In the genomic region with DNA sequence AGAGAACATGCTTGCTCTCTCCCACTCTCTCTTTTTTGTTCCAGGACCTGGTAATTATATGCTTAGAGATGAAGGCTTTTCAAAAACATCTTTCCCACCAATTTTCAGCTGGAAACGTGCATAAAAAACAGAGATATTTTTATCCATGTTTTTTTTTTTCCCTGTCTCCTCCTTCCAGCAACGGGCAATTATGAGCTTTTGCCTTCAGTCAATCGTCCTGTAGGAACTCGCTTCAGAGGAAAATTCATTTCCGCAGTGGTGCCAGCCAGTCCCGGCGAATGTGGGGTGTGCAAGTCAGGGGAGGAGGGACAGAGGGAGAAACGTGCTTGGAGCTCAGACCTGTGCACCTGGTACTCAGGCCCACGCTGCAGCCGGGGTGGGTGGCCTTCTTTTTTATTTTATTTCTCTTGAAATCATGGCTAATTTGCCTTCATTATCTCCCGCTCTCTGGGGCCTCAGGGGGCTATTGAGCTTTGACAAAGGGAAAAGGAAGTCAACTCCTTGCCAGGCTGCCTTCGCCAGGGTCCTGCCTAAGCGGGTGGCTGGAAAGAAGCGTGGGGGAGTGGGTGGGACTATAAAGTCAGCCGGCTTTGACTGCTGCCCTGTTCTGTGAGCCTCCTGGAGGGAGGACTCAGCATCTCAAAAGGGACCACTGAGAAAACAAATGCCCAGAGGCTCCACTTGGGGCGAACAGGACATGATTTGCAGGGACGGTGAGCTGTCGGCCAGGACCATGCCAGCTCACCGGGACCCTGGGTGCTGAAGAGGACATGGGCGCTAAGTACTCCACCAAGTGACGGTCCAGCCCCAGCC, we compare ENCODE assay signal across 16 cellular contexts. TPM values are rescaled to one million over a fixed set of nuclear protein-coding genes. Genes with fewer than 3 reads are reported as not detected.
DNase-seq lines count a peak whose midpoint lies in the region; ATAC-seq and TF ChIP-seq lines count a peak whose summit lies in the region.
"Had no signal": no experiment of that assay in that cellular context is flagged by ENCODE, and none has a peak within 500 bp of the region (broad histone marks: within the 10 kb centered on the region; RNA-seq: fewer than 3 reads in every experiment).

No MANE protein-coding gene starts in this region.

- H3K4me1 Mint-ChIP-seq in endodermal cell (peaks cover 11% of the 10 kb centered on the region), nephron (peaks cover 32% of the 10 kb centered on the region), nephron progenitor cell (peaks cover 22% of the 10 kb centered on the region)

- H3K9ac ChIP-seq in ES-I3 (ENCODE audit: low read depth, low read length) (0 out of 2 replicates have a peak overlapping the region, but pooled peaks have one; percentile 14), endodermal cell (ENCODE audit: extremely low read depth, low read length, poor library complexity, severe bottlenecking) (no peak overlapping the region)

- H3K27ac ChIP-seq in endodermal cell (ENCODE audit: low read depth, low read length): no peak overlapping the region

- no peak overlapping the region for H3K4me3 Mint-ChIP-seq in endodermal cell
- peak overlapping the region in 2 of 3 experiments; percentile 42 to 43 for H3K4me3 Mint-ChIP-seq in nephron
- no peak overlapping the region for H3K4me3 Mint-ChIP-seq in nephron progenitor cell
- H3K4me3 Mint-ChIP-seq: activated CD4-positive, alpha-beta memory T cell treated with anti-CD3 and anti-CD28 coated beads for 36 hours had no signal

- H3K36me3 Mint-ChIP-seq in endodermal cell (ENCODE audit: low read depth) (no peaks in the 10 kb centered on the region), nephron (ENCODE audit: low read depth) (no peaks in the 10 kb centered on the region), nephron progenitor cell (ENCODE audit: low read depth) (no peaks in the 10 kb centered on the region)
- H3K36me3 Mint-ChIP-seq: activated CD4-positive, alpha-beta memory T cell treated with anti-CD3 and anti-CD28 coated beads for 36 hours had no signal

- WGBS in endodermal cell (ENCODE audit: insufficient coverage in 1 of 2, insufficient read length in 1 of 2), 2 experiments: 37 to 58% methylated on average over 13 to 21 of the region's 21 CpGs

- no peak for ATAC-seq in GM18909 (IDR thresholded peaks at IDR 0.05; ENCODE audit: poor library complexity, unreplicated experiment)

- TF ChIP-seq CTCF in endodermal cell (conservative IDR thresholded peaks at IDR 0.05) (peak; percentile 37), nephron (IDR thresholded peaks at IDR 0.05; ENCODE audit: unreplicated experiment in 3 of 3) (no peak), nephron progenitor cell (IDR thresholded peaks at IDR 0.05) (no peak)

- H3K27me3 Mint-ChIP-seq in endodermal cell (ENCODE audit: insufficient read depth) (peaks cover 4% of the 10 kb centered on the region), nephron (ENCODE audit: low read depth) (peaks cover 13% of the 10 kb centered on the region), nephron progenitor cell (ENCODE audit: low read depth, poor library complexity) (peaks cover 21% of the 10 kb centered on the region)

- H3K4me1 ChIP-seq in ES-I3 (ENCODE audit: insufficient read depth, low read length): peaks cover 42% of the 10 kb centered on the region
- peaks cover 9% of the 10 kb centered on the region for H3K4me1 ChIP-seq in endodermal cell (ENCODE audit: control insufficient read depth, insufficient read depth, low read length)
- H3K4me1 ChIP-seq: Caco-2 had no signal

- H3K36me3 ChIP-seq in ES-I3 (ENCODE audit: insufficient read depth, low read length) (no peaks in the 10 kb centered on the region), endodermal cell (ENCODE audit: control insufficient read depth, insufficient read depth, low read length) (no peaks in the 10 kb centered on the region)
- H3K36me3 ChIP-seq: ovary, stomach had no signal

- H3K9me3 ChIP-seq in ES-I3 (ENCODE audit: control insufficient read depth, insufficient read depth, low read length) (no peaks in the 10 kb centered on the region; the same call in 1 of the 2 replicates), endodermal cell (ENCODE audit: control insufficient read depth, low read length) (no peaks in the 10 kb centered on the region)
- H3K9me3 ChIP-seq: Caco-2, ovary, stomach had no signal

- H3K27me3 ChIP-seq in endodermal cell (ENCODE audit: control insufficient read depth, insufficient read depth, low read length, poor library complexity, severe bottlenecking): no peaks in the 10 kb centered on the region
- H3K27me3 ChIP-seq: ovary had no signal

- H3K4me3 ChIP-seq in endodermal cell (ENCODE audit: low read length): no peak overlapping the region
- H3K4me3 ChIP-seq: ovary, stomach had no signal

- peak; percentile 49 to 72 for DNase-seq in NCI-H2081 (lab: John Stamatoyannopoulos, UW)
- DNase-seq in endodermal cell: peak; percentile 81
- no peak for DNase-seq in nephron progenitor cell
- no peak for DNase-seq in D341Med (ENCODE audit: low spot score)
- DNase-seq in HUDEP-2 (lab: John Stamatoyannopoulos, UW; ENCODE audit: unreplicated experiment in 76 of 76): no peak
- DNase-seq: activated CD4-positive, alpha-beta memory T cell treated with anti-CD3 and anti-CD28 coated beads for 36 hours; Caco-2; dorsolateral prefrontal cortex; KBM-7; midbrain; NCI-H187 treated with DMSO at 0.1 percent for 48 hours; ovary; stomach had no signal

- H3K27ac Mint-ChIP-seq in endodermal cell (no peak overlapping the region), nephron (no peak overlapping the region), nephron progenitor cell (no peak overlapping the region)
- H3K27ac Mint-ChIP-seq: activated CD4-positive, alpha-beta memory T cell treated with anti-CD3 and anti-CD28 coated beads for 36 hours had no signal

- peaks cover 5% of the 10 kb centered on the region for H3K9me3 Mint-ChIP-seq in endodermal cell
- peaks cover 3% of the 10 kb centered on the region for H3K9me3 Mint-ChIP-seq in nephron
- peaks cover 9% of the 10 kb centered on the region for H3K9me3 Mint-ChIP-seq in nephron progenitor cell

RNA-seq across cellular contexts. Expression of a gene that starts 5.6 kb away (rescaled TPM):
- 1 to 10 TPM; 2.0 to 2.2 TPM for total RNA-seq in endodermal cell
- 1.1 TPM for polyA plus RNA-seq in endodermal cell (2013, experiment 1 of 2)
- 0.79 TPM for polyA plus RNA-seq in endodermal cell (2013, experiment 2 of 2)
- total RNA-seq: activated CD4-positive, alpha-beta memory T cell treated with anti-CD3 and anti-CD28 coated beads for 36 hours had no signal

Comparison
In these comparisons a context has a peak if more than half of its experiments do, and no peak if none do; other contexts are left out.
1. DNase-seq: peak in NCI-H2081 (2 of 2) and endodermal cell (single experiment); none in nephron progenitor cell (single experiment), D341Med (single experiment) and HUDEP-2 (0 of 76).
2. H3K4me3 Mint-ChIP-seq: peak in nephron (2 of 3); none in endodermal cell (single experiment) and nephron progenitor cell (single experiment).